Comparison of ENCODE assay signal across 16 cellular contexts in genomic region chr21:16358021-16358420, GRCh38.
DNase-seq lines count a peak whose midpoint lies in the region; TF ChIP-seq lines count a peak whose summit lies in the region.
"Had no signal": no experiment of that assay in that cellular context is flagged by ENCODE, and none has a peak within 500 bp of the region (broad histone marks: within the 10 kb centered on the region; RNA-seq: fewer than 3 reads in every experiment).

No MANE protein-coding gene starts in this region.

- H3K27ac ChIP-seq in SK-N-SH (ENCODE audit: low read depth in 2 of 2, low read length in 1 of 2) (no peak overlapping the region), neuronal stem cell (replicated peaks; ENCODE audit: low read length) (no peak overlapping the region)
- H3K27ac ChIP-seq: Peyer's patch had no signal

- H3K9me2 ChIP-seq in SK-N-SH: no peaks in the 10 kb centered on the region

- DNase-seq in DMS79 treated with DMSO at 0.1 percent for 48 hours (lab: John Stamatoyannopoulos, UW) (peak; percentile 5), DMS79 (lab: John Stamatoyannopoulos, UW) (no peak), cerebellum (ENCODE audit: low spot score) (peak; percentile 6), midbrain (lab: John Stamatoyannopoulos, UW) (peak; percentile 36), SK-N-SH (no peak), BE2C (no peak), NCI-H187 (lab: John Stamatoyannopoulos, UW) (no peak), neuronal stem cell (ENCODE audit: low spot score) (no peak)
- DNase-seq: 8988T; DMS53; Kasumi-1; NCI-H1417; NCI-H1694 treated with DMSO at 0.1 percent for 48 hours; NCI-H510A; NK-92 treated with Interleukin-12 subunit alpha and Interleukin-12 subunit beta, amount 100 ng/mL, for 24 hours; Peyer's patch had no signal

- H3K4me3 ChIP-seq in SK-N-SH (ENCODE audit: low read depth in 2 of 2, low read length in 1 of 2): no peak overlapping the region
- H3K4me3 ChIP-seq in BE2C (ENCODE audit: low read depth, low read length): no peak overlapping the region
- no peak overlapping the region for H3K4me3 ChIP-seq in neuronal stem cell (ENCODE audit: low read length in 2 of 2)
- H3K4me3 ChIP-seq: Peyer's patch had no signal

- H3K4me2 ChIP-seq in SK-N-SH (no peak overlapping the region), neuronal stem cell (ENCODE audit: insufficient read depth, low read length, poor library complexity, severe bottlenecking) (no peak overlapping the region)

- H3K27me3 ChIP-seq in SK-N-SH (ENCODE audit: insufficient read depth) (no peaks in the 10 kb centered on the region), BE2C (no peaks in the 10 kb centered on the region), neuronal stem cell (ENCODE audit: control insufficient read depth in 3 of 3, insufficient read depth in 3 of 3, low read depth in 1 of 3, low read length in 3 of 3) (no peaks in the 10 kb centered on the region)
- H3K27me3 ChIP-seq: Peyer's patch had no signal

- no peak overlapping the region for H4K91ac ChIP-seq in neuronal stem cell (ENCODE audit: low read depth, low read length, poor library complexity)

- H3F3A ChIP-seq in SK-N-SH (replicated peaks; ENCODE audit: insufficient read depth): peaks cover 3% of the 10 kb centered on the region

- no peak overlapping the region for H3K9ac ChIP-seq in SK-N-SH
- H3K9ac ChIP-seq in neuronal stem cell (ENCODE audit: low read depth, low read length, poor library complexity): no peak overlapping the region

- H3K4me1 ChIP-seq in SK-N-SH (ENCODE audit: control insufficient read depth in 1 of 2, insufficient read depth in 2 of 2, low read depth in 1 of 2, low read length in 1 of 2) (no peaks in the 10 kb centered on the region), BE2C (peaks cover 5% of the 10 kb centered on the region), neuronal stem cell (ENCODE audit: control insufficient read depth in 2 of 2, insufficient read depth in 1 of 2, low read depth in 1 of 2, low read length in 2 of 2) (no peaks in the 10 kb centered on the region)
- H3K4me1 ChIP-seq: Peyer's patch had no signal

- no peaks in the 10 kb centered on the region for H3K36me3 ChIP-seq in SK-N-SH (replicated peaks in 1 of 2; ENCODE audit: control insufficient read depth in 1 of 2, insufficient read depth in 2 of 2, low read length in 1 of 2)
- no peaks in the 10 kb centered on the region for H3K36me3 ChIP-seq in BE2C
- H3K36me3 ChIP-seq in neuronal stem cell (replicated peaks in 1 of 2; ENCODE audit: control insufficient read depth in 2 of 2, insufficient read depth in 2 of 2, low read length in 2 of 2): no peaks in the 10 kb centered on the region
- H3K36me3 ChIP-seq: Peyer's patch had no signal

- no peak overlapping the region for H2BK12ac ChIP-seq in neuronal stem cell (ENCODE audit: low read length)

- H3K14ac ChIP-seq in neuronal stem cell (ENCODE audit: low read length): no peak overlapping the region

- no peak overlapping the region for H3K23ac ChIP-seq in neuronal stem cell (ENCODE audit: low read depth, low read length, poor library complexity)

- no peak overlapping the region for H2BK120ac ChIP-seq in neuronal stem cell (ENCODE audit: low read depth, low read length)

- no peaks in the 10 kb centered on the region for H4K20me1 ChIP-seq in SK-N-SH (ENCODE audit: insufficient read depth)

- H2AK5ac ChIP-seq in neuronal stem cell (ENCODE audit: low read depth, low read length): no peak overlapping the region

- no peak overlapping the region for H3K18ac ChIP-seq in neuronal stem cell (ENCODE audit: low read length)

- TF ChIP-seq RAD21 in SK-N-SH (IDR thresholded peaks at IDR 0.05; ENCODE audit: low read length): no peak

- no peaks in the 10 kb centered on the region for H3K79me2 ChIP-seq in SK-N-SH (ENCODE audit: insufficient read depth)

- H3K4ac ChIP-seq in neuronal stem cell (ENCODE audit: low read length): no peak overlapping the region

- no peak overlapping the region for H4K8ac ChIP-seq in neuronal stem cell (ENCODE audit: low read depth, low read length)

- no peak overlapping the region for H2BK15ac ChIP-seq in neuronal stem cell (ENCODE audit: low read length)

- no peak for TF ChIP-seq EP300 in SK-N-SH (IDR thresholded peaks at IDR 0.05; ENCODE audit: borderline replicate concordance in 1 of 2, low read depth in 1 of 2, low read length in 1 of 2)

- H2BK5ac ChIP-seq in neuronal stem cell (ENCODE audit: low read length): no peak overlapping the region

- H3K79me1 ChIP-seq in neuronal stem cell (ENCODE audit: low read depth, low read length): no peaks in the 10 kb centered on the region

- POLR2A ChIA-PET in SK-N-SH (lab: Yijun Ruan, JAX): no interaction called here

- CTCF ChIA-PET in SK-N-SH (lab: Yijun Ruan, JAX): interaction anchor here (1.4 kb wide), 1 partner anchor 19 kb away, joined by 3 read pairs; no protein-coding TSS in a partner anchor

- H3K9me3 ChIP-seq in SK-N-SH (no peaks in the 10 kb centered on the region), BE2C (no peaks in the 10 kb centered on the region), neuronal stem cell (replicated peaks in 1 of 2; ENCODE audit: control insufficient read depth in 2 of 2, insufficient read depth in 1 of 2, low read depth in 1 of 2, low read length in 2 of 2) (peaks cover 0 to 24% of the 10 kb centered on the region in 2 donors)
- H3K9me3 ChIP-seq: Peyer's patch had no signal

- TF ChIP-seq CTCF in SK-N-SH (IDR thresholded peaks at IDR 0.05) (no peak), BE2C (IDR thresholded peaks at IDR 0.05; ENCODE audit: low read depth, low read length) (no peak)

- H2AFZ ChIP-seq in SK-N-SH (ENCODE audit: low read depth) (no peak overlapping the region), neuronal stem cell (ENCODE audit: low read length) (no peak overlapping the region)

TF ChIP-seq in SK-N-SH, 30 proteins besides CTCF, POLR2A, EP300 and RAD21:
- no peak for TF ChIP-seq MEF2A (IDR thresholded peaks at IDR 0.05; ENCODE audit: borderline replicate concordance, low read depth)
- TF ChIP-seq MXI1 (IDR thresholded peaks at IDR 0.05; ENCODE audit: low read depth, low read length): no peak
- TF ChIP-seq RFX5 (IDR thresholded peaks at IDR 0.05; ENCODE audit: low read length): no peak
- no peak for TF ChIP-seq SIN3A (IDR thresholded peaks at IDR 0.05; ENCODE audit: borderline replicate concordance, low read depth, low read length)
- TF ChIP-seq EZH2phosphoT487 (IDR thresholded peaks at IDR 0.05; ENCODE audit: borderline replicate concordance, low read depth): no peak
- TF ChIP-seq USF1 (IDR thresholded peaks at IDR 0.05; ENCODE audit: borderline replicate concordance, low read depth): no peak
- TF ChIP-seq GATA2 (CRISPR knock-in tag; IDR thresholded peaks at IDR 0.05): no peak
- TF ChIP-seq TEAD4 (IDR thresholded peaks at IDR 0.05; ENCODE audit: borderline replicate concordance, insufficient read depth): no peak
- no peak for TF ChIP-seq FOSL2 (IDR thresholded peaks at IDR 0.05; ENCODE audit: borderline replicate concordance, low read depth)

Comparison
In these comparisons a context has a peak if more than half of its experiments do, and no peak if none do; other contexts are left out.
1. DNase-seq: peak in DMS79 treated with DMSO at 0.1 percent for 48 hours (single experiment), cerebellum (single experiment) and midbrain (single experiment); none in DMS79 (single experiment), SK-N-SH (single experiment), BE2C (single experiment), NCI-H187 (0 of 2) and neuronal stem cell (single experiment).